Comparison of ENCODE assay signal across 1 cellular context in the genomic region with DNA sequence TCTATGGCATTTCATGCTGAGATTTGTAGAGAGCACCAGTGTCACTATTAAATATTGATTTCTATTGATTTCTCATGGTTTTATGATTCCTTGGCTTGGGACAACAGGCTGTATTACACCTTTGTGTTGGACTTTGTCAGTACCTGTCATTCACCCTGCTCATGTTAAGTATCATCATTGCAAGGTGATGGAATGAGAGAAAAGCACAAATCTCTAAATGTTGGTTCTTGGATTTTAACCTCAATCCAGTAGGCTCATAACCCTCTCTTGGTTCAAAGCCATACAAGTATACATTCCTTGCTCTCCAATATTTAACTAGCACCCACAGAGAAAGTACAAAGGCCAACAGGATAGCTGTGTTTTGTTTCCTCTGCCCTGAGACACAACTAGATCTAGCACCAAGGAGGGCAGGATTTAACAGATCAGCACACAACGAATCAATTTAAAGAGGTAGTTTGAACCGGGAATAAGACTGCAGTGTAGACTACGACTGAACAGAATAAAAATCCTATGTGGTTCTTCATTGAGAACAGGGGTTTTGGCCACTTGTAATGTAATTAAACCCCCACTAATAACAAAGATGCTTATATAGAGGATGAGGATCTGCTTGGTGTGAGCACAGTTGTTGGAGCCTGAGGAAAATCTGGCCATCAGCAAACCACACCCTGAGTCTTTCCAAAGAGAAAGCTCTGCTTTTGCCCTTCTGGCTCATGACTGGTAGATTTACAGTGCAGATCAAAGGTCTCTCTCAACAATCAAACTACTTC.
A peak's percentile ranks its signal among the peaks of the same experiment; 100 is the strongest.
TF ChIP-seq lines count a peak whose summit lies in the region.

No MANE protein-coding gene starts in this region.

TF ChIP-seq in HepG2, 621 proteins besides CTCF, POLR2A, EP300 and RAD21 (continued from another document and continues in another):
- no peak for TF ChIP-seq ZNF800 (CRISPR knock-in tag; IDR thresholded peaks at IDR 0.05)
- TF ChIP-seq, protein P1, sequence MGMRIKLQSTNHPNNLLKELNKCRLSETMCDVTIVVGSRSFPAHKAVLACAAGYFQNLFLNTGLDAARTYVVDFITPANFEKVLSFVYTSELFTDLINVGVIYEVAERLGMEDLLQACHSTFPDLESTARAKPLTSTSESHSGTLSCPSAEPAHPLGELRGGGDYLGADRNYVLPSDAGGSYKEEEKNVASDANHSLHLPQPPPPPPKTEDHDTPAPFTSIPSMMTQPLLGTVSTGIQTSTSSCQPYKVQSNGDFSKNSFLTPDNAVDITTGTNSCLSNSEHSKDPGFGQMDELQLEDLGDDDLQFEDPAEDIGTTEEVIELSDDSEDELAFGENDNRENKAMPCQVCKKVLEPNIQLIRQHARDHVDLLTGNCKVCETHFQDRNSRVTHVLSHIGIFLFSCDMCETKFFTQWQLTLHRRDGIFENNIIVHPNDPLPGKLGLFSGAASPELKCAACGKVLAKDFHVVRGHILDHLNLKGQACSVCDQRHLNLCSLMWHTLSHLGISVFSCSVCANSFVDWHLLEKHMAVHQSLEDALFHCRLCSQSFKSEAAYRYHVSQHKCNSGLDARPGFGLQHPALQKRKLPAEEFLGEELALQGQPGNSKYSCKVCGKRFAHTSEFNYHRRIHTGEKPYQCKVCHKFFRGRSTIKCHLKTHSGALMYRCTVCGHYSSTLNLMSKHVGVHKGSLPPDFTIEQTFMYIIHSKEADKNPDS (CRISPR knock-in tag; IDR thresholded peaks at IDR 0.05), result no peak
- TF ChIP-seq NFIC (IDR thresholded peaks at IDR 0.05; ENCODE audit: low read length), result peak; percentile 77
- TF ChIP-seq ZMYM4 (CRISPR knock-in tag; IDR thresholded peaks at IDR 0.05), result peak; percentile 57; the same call in 1 of the 2 replicates
- TF ChIP-seq HMG20A (CRISPR knock-in tag; IDR thresholded peaks at IDR 0.05; ENCODE audit: borderline replicate concordance), result peak; percentile 86; the same call in 1 of the 2 replicates
- peak; percentile 39; the same call in 1 of the 2 replicates for TF ChIP-seq ZNF383 (CRISPR knock-in tag; IDR thresholded peaks at IDR 0.05; ENCODE audit: borderline replicate concordance)
- no peak for TF ChIP-seq KMT2B (CRISPR knock-in tag; IDR thresholded peaks at IDR 0.05)
- TF ChIP-seq HOXA9 (CRISPR knock-in tag; IDR thresholded peaks at IDR 0.05; ENCODE audit: borderline replicate concordance), result no peak
- TF ChIP-seq FOXC1 (CRISPR knock-in tag; IDR thresholded peaks at IDR 0.05; ENCODE audit: borderline replicate concordance), result no peak
- no peak for TF ChIP-seq DR1 (CRISPR knock-in tag; IDR thresholded peaks at IDR 0.05)
- TF ChIP-seq ZNF280D (CRISPR knock-in tag; IDR thresholded peaks at IDR 0.05), result no peak
- no peak for TF ChIP-seq SOX6 (IDR thresholded peaks at IDR 0.05)
- TF ChIP-seq SOX6 (CRISPR knock-in tag; IDR thresholded peaks at IDR 0.05), result peak; percentile 83
- peak; percentile 20 for TF ChIP-seq SKI (IDR thresholded peaks at IDR 0.05; ENCODE audit: partially characterized antibody)
- no peak for TF ChIP-seq ZFP82 (CRISPR knock-in tag; IDR thresholded peaks at IDR 0.05; ENCODE audit: borderline replicate concordance)
- no peak for TF ChIP-seq PCBP2 (optimal IDR thresholded peaks at IDR 0.05; ENCODE audit: low read depth, low read length, poor library complexity, severe bottlenecking)
- peak; percentile 60; the same call in 1 of the 2 replicates for TF ChIP-seq HNF4G (IDR thresholded peaks at IDR 0.05; ENCODE audit: borderline replicate concordance, low read depth, low read length)
- peak; percentile 79 for TF ChIP-seq HNF4G (CRISPR knock-in tag; IDR thresholded peaks at IDR 0.05; ENCODE audit: borderline replicate concordance, low read depth)
- TF ChIP-seq REPIN1 (CRISPR knock-in tag; IDR thresholded peaks at IDR 0.05; ENCODE audit: borderline replicate concordance, low read depth), result peak; percentile 77; the same call in 1 of the 2 replicates
- no peak for TF ChIP-seq ZFP41 (CRISPR knock-in tag; IDR thresholded peaks at IDR 0.05; ENCODE audit: borderline replicate concordance)
- peak; percentile 35; the same call in 1 of the 2 replicates for TF ChIP-seq DRAP1 (CRISPR knock-in tag; IDR thresholded peaks at IDR 0.05)
- no peak for TF ChIP-seq HNRNPL (IDR thresholded peaks at IDR 0.05; ENCODE audit: low read depth, low read length)
- TF ChIP-seq CBX5 (CRISPR knock-in tag; IDR thresholded peaks at IDR 0.05; ENCODE audit: borderline replicate concordance), result no peak
- peak; percentile 39; the same call in 1 of the 2 replicates for TF ChIP-seq TFE3 (CRISPR knock-in tag; IDR thresholded peaks at IDR 0.05)
- TF ChIP-seq CBFB (CRISPR knock-in tag; IDR thresholded peaks at IDR 0.05), result no peak
- no peak for TF ChIP-seq NONO (IDR thresholded peaks at IDR 0.05)
- TF ChIP-seq NONO (CRISPR knock-in tag; conservative IDR thresholded peaks at IDR 0.05), result peak; percentile 44; the same call in 1 of the 2 replicates
- TF ChIP-seq, protein P2, sequence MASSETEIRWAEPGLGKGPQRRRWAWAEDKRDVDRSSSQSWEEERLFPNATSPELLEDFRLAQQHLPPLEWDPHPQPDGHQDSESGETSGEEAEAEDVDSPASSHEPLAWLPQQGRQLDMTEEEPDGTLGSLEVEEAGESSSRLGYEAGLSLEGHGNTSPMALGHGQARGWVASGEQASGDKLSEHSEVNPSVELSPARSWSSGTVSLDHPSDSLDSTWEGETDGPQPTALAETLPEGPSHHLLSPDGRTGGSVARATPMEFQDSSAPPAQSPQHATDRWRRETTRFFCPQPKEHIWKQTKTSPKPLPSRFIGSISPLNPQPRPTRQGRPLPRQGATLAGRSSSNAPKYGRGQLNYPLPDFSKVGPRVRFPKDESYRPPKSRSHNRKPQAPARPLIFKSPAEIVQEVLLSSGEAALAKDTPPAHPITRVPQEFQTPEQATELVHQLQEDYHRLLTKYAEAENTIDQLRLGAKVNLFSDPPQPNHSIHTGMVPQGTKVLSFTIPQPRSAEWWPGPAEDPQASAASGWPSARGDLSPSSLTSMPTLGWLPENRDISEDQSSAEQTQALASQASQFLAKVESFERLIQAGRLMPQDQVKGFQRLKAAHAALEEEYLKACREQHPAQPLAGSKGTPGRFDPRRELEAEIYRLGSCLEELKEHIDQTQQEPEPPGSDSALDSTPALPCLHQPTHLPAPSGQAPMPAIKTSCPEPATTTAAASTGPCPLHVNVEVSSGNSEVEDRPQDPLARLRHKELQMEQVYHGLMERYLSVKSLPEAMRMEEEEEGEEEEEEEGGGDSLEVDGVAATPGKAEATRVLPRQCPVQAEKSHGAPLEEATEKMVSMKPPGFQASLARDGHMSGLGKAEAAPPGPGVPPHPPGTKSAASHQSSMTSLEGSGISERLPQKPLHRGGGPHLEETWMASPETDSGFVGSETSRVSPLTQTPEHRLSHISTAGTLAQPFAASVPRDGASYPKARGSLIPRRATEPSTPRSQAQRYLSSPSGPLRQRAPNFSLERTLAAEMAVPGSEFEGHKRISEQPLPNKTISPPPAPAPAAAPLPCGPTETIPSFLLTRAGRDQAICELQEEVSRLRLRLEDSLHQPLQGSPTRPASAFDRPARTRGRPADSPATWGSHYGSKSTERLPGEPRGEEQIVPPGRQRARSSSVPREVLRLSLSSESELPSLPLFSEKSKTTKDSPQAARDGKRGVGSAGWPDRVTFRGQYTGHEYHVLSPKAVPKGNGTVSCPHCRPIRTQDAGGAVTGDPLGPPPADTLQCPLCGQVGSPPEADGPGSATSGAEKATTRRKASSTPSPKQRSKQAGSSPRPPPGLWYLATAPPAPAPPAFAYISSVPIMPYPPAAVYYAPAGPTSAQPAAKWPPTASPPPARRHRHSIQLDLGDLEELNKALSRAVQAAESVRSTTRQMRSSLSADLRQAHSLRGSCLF (CRISPR knock-in tag; IDR thresholded peaks at IDR 0.05; ENCODE audit: borderline replicate concordance), result no peak
- no peak for TF ChIP-seq ZNF160 (CRISPR knock-in tag; IDR thresholded peaks at IDR 0.05)
- TF ChIP-seq, protein P3, sequence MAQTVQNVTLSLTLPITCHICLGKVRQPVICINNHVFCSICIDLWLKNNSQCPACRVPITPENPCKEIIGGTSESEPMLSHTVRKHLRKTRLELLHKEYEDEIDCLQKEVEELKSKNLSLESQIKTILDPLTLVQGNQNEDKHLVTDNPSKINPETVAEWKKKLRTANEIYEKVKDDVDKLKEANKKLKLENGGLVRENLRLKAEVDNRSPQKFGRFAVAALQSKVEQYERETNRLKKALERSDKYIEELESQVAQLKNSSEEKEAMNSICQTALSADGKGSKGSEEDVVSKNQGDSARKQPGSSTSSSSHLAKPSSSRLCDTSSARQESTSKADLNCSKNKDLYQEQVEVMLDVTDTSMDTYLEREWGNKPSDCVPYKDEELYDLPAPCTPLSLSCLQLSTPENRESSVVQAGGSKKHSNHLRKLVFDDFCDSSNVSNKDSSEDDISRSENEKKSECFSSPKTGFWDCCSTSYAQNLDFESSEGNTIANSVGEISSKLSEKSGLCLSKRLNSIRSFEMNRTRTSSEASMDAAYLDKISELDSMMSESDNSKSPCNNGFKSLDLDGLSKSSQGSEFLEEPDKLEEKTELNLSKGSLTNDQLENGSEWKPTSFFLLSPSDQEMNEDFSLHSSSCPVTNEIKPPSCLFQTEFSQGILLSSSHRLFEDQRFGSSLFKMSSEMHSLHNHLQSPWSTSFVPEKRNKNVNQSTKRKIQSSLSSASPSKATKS (CRISPR knock-in tag; IDR thresholded peaks at IDR 0.05), result no peak
- no peak for TF ChIP-seq CERS6 (CRISPR knock-in tag; IDR thresholded peaks at IDR 0.05)
- TF ChIP-seq, protein P4, sequence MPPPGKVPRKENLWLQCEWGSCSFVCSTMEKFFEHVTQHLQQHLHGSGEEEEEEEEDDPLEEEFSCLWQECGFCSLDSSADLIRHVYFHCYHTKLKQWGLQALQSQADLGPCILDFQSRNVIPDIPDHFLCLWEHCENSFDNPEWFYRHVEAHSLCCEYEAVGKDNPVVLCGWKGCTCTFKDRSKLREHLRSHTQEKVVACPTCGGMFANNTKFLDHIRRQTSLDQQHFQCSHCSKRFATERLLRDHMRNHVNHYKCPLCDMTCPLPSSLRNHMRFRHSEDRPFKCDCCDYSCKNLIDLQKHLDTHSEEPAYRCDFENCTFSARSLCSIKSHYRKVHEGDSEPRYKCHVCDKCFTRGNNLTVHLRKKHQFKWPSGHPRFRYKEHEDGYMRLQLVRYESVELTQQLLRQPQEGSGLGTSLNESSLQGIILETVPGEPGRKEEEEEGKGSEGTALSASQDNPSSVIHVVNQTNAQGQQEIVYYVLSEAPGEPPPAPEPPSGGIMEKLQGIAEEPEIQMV (CRISPR knock-in tag; IDR thresholded peaks at IDR 0.05; ENCODE audit: low read depth), result no peak
- TF ChIP-seq ZNF432 (CRISPR knock-in tag; IDR thresholded peaks at IDR 0.05; ENCODE audit: borderline replicate concordance), result no peak
- no peak for TF ChIP-seq U2AF1 (optimal IDR thresholded peaks at IDR 0.05; ENCODE audit: low read depth, low read length)
- TF ChIP-seq ZNF790 (CRISPR knock-in tag; IDR thresholded peaks at IDR 0.05; ENCODE audit: borderline replicate concordance), result no peak
- TF ChIP-seq MED8 (CRISPR knock-in tag; IDR thresholded peaks at IDR 0.05; ENCODE audit: insufficient replicate concordance), result no peak
- 0 out of 2 replicates have a peak, but pooled peaks have one; percentile 25 for TF ChIP-seq ISL2 (CRISPR knock-in tag; IDR thresholded peaks at IDR 0.05)
